In the genomic region with DNA sequence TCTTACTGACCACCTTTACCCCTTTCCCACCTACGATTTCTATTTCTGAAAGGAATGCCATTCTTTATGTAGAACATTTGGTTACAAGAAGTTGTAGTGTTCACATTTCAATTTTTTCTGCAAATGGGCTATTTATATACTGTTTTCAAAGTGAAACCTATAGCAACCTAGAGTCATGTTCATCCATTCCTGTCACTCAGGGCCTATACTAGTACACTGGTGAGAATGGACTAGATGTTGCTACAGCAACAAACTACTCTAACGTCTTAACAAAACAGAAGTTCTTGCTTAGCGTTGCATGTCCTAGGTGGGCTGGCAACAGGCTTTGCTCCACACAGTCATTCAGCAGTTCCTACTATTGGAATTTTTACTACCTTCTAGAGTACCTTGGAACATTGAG, we compare ENCODE assay signal across 23 cellular contexts.
"Had no signal": no experiment of that assay in that cellular context is flagged by ENCODE, and none has a peak within 500 bp of the region (broad histone marks: within the 10 kb centered on the region; RNA-seq: fewer than 3 reads in every experiment).

No MANE protein-coding gene starts in this region.

- DNase-seq: activated CD4-positive, alpha-beta T cell treated with anti-CD3 and anti-CD28 coated beads for 4 hours; activated CD8-positive, alpha-beta memory T cell treated with anti-CD3 and anti-CD28 coated beads, Interleukin-2, amount 50 U/mL, for 4 hours; activated CD8-positive, alpha-beta T cell treated with anti-CD3 and anti-CD28 coated beads for 36 hours; activated gamma-delta T cell treated with Interleukin-2 at 50 U/mL for 16 hours; activated naive CD4-positive, alpha-beta T cell treated with anti-CD3 and anti-CD28 coated beads, Interleukin-2, amount 10 ng/mL, durations not matched to agents 7 days and 5 days; activated naive CD8-positive, alpha-beta T cell treated with anti-CD3 and anti-CD28 coated beads for 36 hours; activated T-cell treated with anti-CD3 and anti-CD28 coated beads, Interleukin-2, amount 50 U/mL, for 72 hours; caudate nucleus; MV-4-11; NCI-H1092 treated with DMSO at 0.1 percent for 48 hours; NCI-H1417 treated with DMSO at 0.1 percent for 48 hours; NCI-H1694; NCI-H2029; NCI-H2107; NCI-H2171 treated with DMSO at 0.1 percent for 48 hours; NCI-H226; NCI-H526; NCI-H774; RPMI8226; SW 1271 had no signal

- ATAC-seq: activated CD4-positive, CD25-positive, alpha-beta regulatory T cell treated with anti-CD3 and anti-CD28 coated beads, Interleukin-2, amount 50 U/mL, for 24 hours; activated CD8-positive, alpha-beta T cell treated with anti-CD3 and anti-CD28 coated beads for 36 hours; activated T-cell treated with anti-CD3 and anti-CD28 coated beads, Interleukin-2, amount 50 U/mL, for 72 hours; Right ventricle myocardium inferior had no signal

- H3K4me3 ChIP-seq: SK-N-MC had no signal

- H3K27ac ChIP-seq: SK-N-MC had no signal
